20 cellular contexts compared by ENCODE assay signal in the genomic region with DNA sequence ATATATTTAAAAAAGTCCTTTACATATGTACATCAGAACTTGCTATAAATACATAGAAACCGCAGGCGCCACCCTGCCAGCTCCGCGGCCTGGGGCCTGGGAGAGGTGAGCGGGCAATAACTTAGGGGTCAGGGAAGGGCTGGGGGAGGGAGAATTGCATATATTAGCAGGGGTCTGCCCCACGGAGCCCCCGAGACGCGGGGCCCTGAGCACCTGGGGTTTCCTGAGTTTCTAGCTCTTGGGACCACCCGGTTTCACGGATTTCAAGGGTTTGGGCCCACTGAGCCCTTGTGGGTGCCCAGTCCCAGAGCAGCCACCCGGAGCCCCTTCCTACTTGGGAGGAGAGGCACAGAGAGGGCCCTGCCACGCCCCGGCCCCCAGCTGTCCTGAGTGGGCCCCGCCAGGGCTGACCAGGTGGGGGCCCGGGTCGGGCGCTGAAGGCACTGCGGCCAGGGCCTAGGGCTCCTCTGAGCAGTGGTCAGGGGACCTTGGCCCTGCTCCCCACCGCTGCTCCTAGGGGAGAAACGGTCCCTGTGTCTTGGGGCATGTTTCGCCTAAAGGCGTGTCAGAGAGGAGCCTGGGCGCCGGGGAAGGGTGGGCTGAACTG. TPM values are rescaled to one million over a fixed set of nuclear protein-coding genes. Genes with fewer than 3 reads are reported as not detected.
DNase-seq lines count a peak whose midpoint lies in the region; ATAC-seq and TF ChIP-seq lines count a peak whose summit lies in the region.
"Had no signal": no experiment of that assay in that cellular context is flagged by ENCODE, and none has a peak within 500 bp of the region (broad histone marks: within the 10 kb centered on the region; RNA-seq: fewer than 3 reads in every experiment).

No MANE protein-coding gene starts in this region.

- POLR2A ChIA-PET in AG04450 (lab: Yijun Ruan, JAX) (interaction anchor here (0.7 kb wide), 1 partner anchor 35 kb away, joined by 3 read pairs; no protein-coding TSS in a partner anchor), RWPE1 (lab: Yijun Ruan, JAX; ENCODE audit: low non-redundant PET) (no interaction called here)

- no peak for DNase-seq in AG04450 (ENCODE audit: low read depth, low spot score)
- no peak for DNase-seq in RWPE1 (ENCODE audit: low spot score)
- DNase-seq in esophagus squamous epithelium (lab: John Stamatoyannopoulos, UW): no peak
- DNase-seq in natural killer cell treated with Interleukin-12 subunit alpha and Interleukin-12 subunit beta and Interleukin-15 and Interleukin-18, amount 100 ng/mL, for 72 hours (ENCODE audit: low spot score): no peak
- DNase-seq in T-helper 1 cell: no peak
- DNase-seq: activated CD4-positive, CD25-positive, alpha-beta regulatory T cell; activated CD8-positive, alpha-beta T cell treated with anti-CD3 and anti-CD28 coated beads for 36 hours; activated naive CD4-positive, alpha-beta T cell treated with anti-CD3 and anti-CD28 coated beads, Interleukin-2, amount 10 ng/mL, durations not matched to agents 7 days and 5 days; activated T-cell treated with anti-CD3 and anti-CD28 coated beads, Interleukin-2, amount 50 U/mL, for 1 hour; aorta; DMS79 treated with DMSO at 0.1 percent for 48 hours; naive thymus-derived CD4-positive, alpha-beta T cell; NCI-H1417 treated with DMSO at 0.1 percent for 48 hours; NCI-H526; T-helper 2 cell; testis had no signal

- H3K9me3 ChIP-seq in AG04450 (ENCODE audit: control insufficient read depth, insufficient read depth, low read length): peaks cover 19% of the 10 kb centered on the region; the same call in 1 of the 2 replicates
- H3K9me3 ChIP-seq in esophagus squamous epithelium: no peaks in the 10 kb centered on the region
- H3K9me3 ChIP-seq: testis had no signal

- H3K27me3 ChIP-seq in AG04450 (ENCODE audit: control insufficient read depth, insufficient read depth, low read length) (no peaks in the 10 kb centered on the region), esophagus squamous epithelium (no peaks in the 10 kb centered on the region)
- H3K27me3 ChIP-seq: testis had no signal

- TF ChIP-seq CTCF in AG04450 (IDR thresholded peaks at IDR 0.05; ENCODE audit: low read depth, low read length): no peak
- no peak for TF ChIP-seq CTCF in RWPE1 (conservative IDR thresholded peaks at IDR 0.05; ENCODE audit: low read depth)
- TF ChIP-seq CTCF in esophagus squamous epithelium (IDR thresholded peaks at IDR 0.05): no peak

- intact Hi-C loops in esophagus squamous epithelium (cut with DNase I): no loop called here

- 70 to 74% methylated on average over 2 to 13 of the region's 25 CpGs for WGBS in esophagus squamous epithelium, 2 donors

- CTCF ChIA-PET in AG04450 (lab: Charles Lee): no interaction called here
- CTCF ChIA-PET in RWPE1 (lab: Yijun Ruan, JAX): interaction anchor here (0.5 kb wide), 1 partner anchor 86 kb away, joined by 4 read pairs; no protein-coding TSS in a partner anchor

- no peak overlapping the region for H3K4me3 Mint-ChIP-seq in natural killer cell treated with Interleukin-12 subunit alpha and Interleukin-12 subunit beta and Interleukin-15 and Interleukin-18, amount 100 ng/mL, for 72 hours
- H3K4me3 Mint-ChIP-seq: activated CD8-positive, alpha-beta T cell treated with anti-CD3 and anti-CD28 coated beads for 36 hours; activated naive CD4-positive, alpha-beta T cell treated with anti-CD3 and anti-CD28 coated beads, Interleukin-2, amount 10 ng/mL, durations not matched to agents 7 days and 5 days; central memory CD8-positive, alpha-beta T cell had no signal

- no peaks in the 10 kb centered on the region for H3K36me3 Mint-ChIP-seq in natural killer cell treated with Interleukin-12 subunit alpha and Interleukin-12 subunit beta and Interleukin-15 and Interleukin-18, amount 100 ng/mL, for 72 hours

- ATAC-seq in natural killer cell treated with Interleukin-12 subunit alpha and Interleukin-12 subunit beta and Interleukin-15 and Interleukin-18, amount 100 ng/mL, for 72 hours: no peak
- ATAC-seq in GM19035 (IDR thresholded peaks at IDR 0.05; ENCODE audit: unreplicated experiment) (no peak), HG03571 (IDR thresholded peaks at IDR 0.05; ENCODE audit: unreplicated experiment) (no peak)
- ATAC-seq: activated CD8-positive, alpha-beta T cell treated with anti-CD3 and anti-CD28 coated beads for 36 hours; naive thymus-derived CD4-positive, alpha-beta T cell had no signal

- peaks cover 34 to 74% (median 46%) of the 10 kb centered on the region in 3 donors for H3K36me3 ChIP-seq in esophagus squamous epithelium

- peaks cover 2 to 3% of the 10 kb centered on the region in 2 donors for H3K4me1 Mint-ChIP-seq in natural killer cell treated with Interleukin-12 subunit alpha and Interleukin-12 subunit beta and Interleukin-15 and Interleukin-18, amount 100 ng/mL, for 72 hours (ENCODE audit: low read depth in 2 of 2)

- H3K27ac Mint-ChIP-seq in natural killer cell treated with Interleukin-12 subunit alpha and Interleukin-12 subunit beta and Interleukin-15 and Interleukin-18, amount 100 ng/mL, for 72 hours: no peak overlapping the region
- H3K27ac Mint-ChIP-seq: activated CD8-positive, alpha-beta T cell treated with anti-CD3 and anti-CD28 coated beads for 36 hours; activated naive CD4-positive, alpha-beta T cell treated with anti-CD3 and anti-CD28 coated beads, Interleukin-2, amount 10 ng/mL, durations not matched to agents 7 days and 5 days had no signal

- H3K27ac ChIP-seq in AG04450 (ENCODE audit: low read depth, low read length) (peak overlapping the region; percentile 21), RWPE1 (peak overlapping the region; percentile 100), esophagus squamous epithelium (peak overlapping the region; percentile 26 to 99 (median 96))
- H3K27ac ChIP-seq: testis had no signal

- peak; percentile 2 for TF ChIP-seq POLR2A in GM19193 (IDR thresholded peaks at IDR 0.05; ENCODE audit: extremely low read depth, insufficient read depth, insufficient read length)
- no peak for TF ChIP-seq POLR2A in esophagus squamous epithelium (IDR thresholded peaks at IDR 0.05)

- H3K4me3 ChIP-seq in AG04450 (ENCODE audit: low read depth, low read length): no peak overlapping the region
- no peak overlapping the region for H3K4me3 ChIP-seq in esophagus squamous epithelium

- no peaks in the 10 kb centered on the region for H3K27me3 Mint-ChIP-seq in natural killer cell treated with Interleukin-12 subunit alpha and Interleukin-12 subunit beta and Interleukin-15 and Interleukin-18, amount 100 ng/mL, for 72 hours
- H3K27me3 Mint-ChIP-seq: activated CD8-positive, alpha-beta T cell treated with anti-CD3 and anti-CD28 coated beads for 36 hours; activated naive CD4-positive, alpha-beta T cell treated with anti-CD3 and anti-CD28 coated beads, Interleukin-2, amount 10 ng/mL, durations not matched to agents 7 days and 5 days; central memory CD8-positive, alpha-beta T cell; naive thymus-derived CD4-positive, alpha-beta T cell had no signal

- no peaks in the 10 kb centered on the region for H3K9me3 Mint-ChIP-seq in natural killer cell treated with Interleukin-12 subunit alpha and Interleukin-12 subunit beta and Interleukin-15 and Interleukin-18, amount 100 ng/mL, for 72 hours
- H3K9me3 Mint-ChIP-seq: activated CD8-positive, alpha-beta T cell treated with anti-CD3 and anti-CD28 coated beads for 36 hours; activated naive CD4-positive, alpha-beta T cell treated with anti-CD3 and anti-CD28 coated beads, Interleukin-2, amount 10 ng/mL, durations not matched to agents 7 days and 5 days; central memory CD8-positive, alpha-beta T cell; naive thymus-derived CD4-positive, alpha-beta T cell had no signal

- peaks cover 47 to 79% (median 53%) of the 10 kb centered on the region in 3 donors for H3K4me1 ChIP-seq in esophagus squamous epithelium

RNA-seq across cellular contexts. Expression of a gene that starts 4.0 kb away (rescaled TPM):
- 627 and 865 TPM in 2 replicates for polyA plus RNA-seq in AG04450 (2011; rRNA removed)
- 393 and 553 TPM in 2 replicates for polyA minus RNA-seq in AG04450 (2011; rRNA and poly(A)+ RNA removed)
- 100 to 1,000 TPM; 108 to 405 (median 244) TPM for total RNA-seq in esophagus squamous epithelium
- total RNA-seq in natural killer cell treated with Interleukin-12 subunit alpha and Interleukin-12 subunit beta and Interleukin-15 and Interleukin-18, amount 100 ng/mL, for 72 hours: 100 to 1,000 TPM in 1 of 2 donors, 10 to 100 TPM in 1; 86.4 to 174 TPM

RNA-seq across cellular contexts. Expression of a gene that starts 12.6 kb away (rescaled TPM):
- polyA plus RNA-seq in AG04450 (2011; rRNA removed): 140 and 172 TPM in 2 replicates
- 200 and 274 TPM in 2 replicates for polyA minus RNA-seq in AG04450 (2011; rRNA and poly(A)+ RNA removed)
- total RNA-seq in esophagus squamous epithelium: 100 to 1,000 TPM; 113 to 198 (median 166) TPM
- total RNA-seq in natural killer cell treated with Interleukin-12 subunit alpha and Interleukin-12 subunit beta and Interleukin-15 and Interleukin-18, amount 100 ng/mL, for 72 hours: 100 to 1,000 TPM; 168 to 241 TPM

RNA-seq across cellular contexts. Expression of a gene that starts 40.8 kb away (rescaled TPM):
- 0.36 and 0.60 TPM in 2 replicates for polyA plus RNA-seq in AG04450 (2011; rRNA removed)
- polyA minus RNA-seq in AG04450 (2011; rRNA and poly(A)+ RNA removed): 0.52 and 1.1 TPM in 2 replicates
- total RNA-seq in esophagus squamous epithelium: 10 to 100 TPM in 3 of 4 donors, 1 to 10 TPM in 1; 8.2 to 39.3 (median 12.5) TPM
- total RNA-seq in natural killer cell treated with Interleukin-12 subunit alpha and Interleukin-12 subunit beta and Interleukin-15 and Interleukin-18, amount 100 ng/mL, for 72 hours: 100 to 1,000 TPM; 320 to 338 TPM

Comparison
In these comparisons a context has a peak if more than half of its experiments do, and no peak if none do; other contexts are left out.
1. H3K27ac ChIP-seq: peak in every context shown above with its lines; median percentile 100 in RWPE1; 96 in esophagus squamous epithelium; 21 in AG04450.
2. RNA of a gene that starts 40.8 kb away (total RNA-seq): 320 to 338 TPM in natural killer cell treated with Interleukin-12 subunit alpha and Interleukin-12 subunit beta and Interleukin-15 and Interleukin-18, amount 100 ng/mL, for 72 hours; 8.2 to 39.3 TPM in esophagus squamous epithelium; every median in the first group is over 4 times any median in the second.